17 cellular contexts compared by ENCODE assay signal in genomic region chr6:34990971-34991560, GRCh38.
A peak's percentile ranks its signal among the peaks of the same experiment; 100 is the strongest.
DNase-seq lines count a peak whose midpoint lies in the region; ATAC-seq and TF ChIP-seq lines count a peak whose summit lies in the region.
"Had no signal": no experiment of that assay in that cellular context is flagged by ENCODE, and none has a peak within 500 bp of the region (broad histone marks: within the 10 kb centered on the region; RNA-seq: fewer than 3 reads in every experiment).

No MANE protein-coding gene starts in this region.

- H3K4me3 ChIP-seq in PC-3 (ENCODE audit: low read length): no peak overlapping the region
- no peak overlapping the region for H3K4me3 ChIP-seq in lower leg skin (ENCODE audit: low read depth, poor library complexity, severe bottlenecking)
- H3K4me3 ChIP-seq: A549, suprapubic skin had no signal

- no peaks in the 10 kb centered on the region for H4K20me1 ChIP-seq in PC-3 (ENCODE audit: low read length)

- peaks cover 18% of the 10 kb centered on the region for H3K36me3 ChIP-seq in PC-3 (ENCODE audit: low read depth, low read length)

- no peaks in the 10 kb centered on the region for H3F3A ChIP-seq in PC-3 (ENCODE audit: low read length, unreplicated experiment)

- peaks cover 6% of the 10 kb centered on the region; the same call in 1 of the 2 replicates for H3K4me1 ChIP-seq in PC-3 (ENCODE audit: insufficient read depth, low read length)
- H3K4me1 ChIP-seq: A549 had no signal

- CTCF ChIA-PET in PC-3 (lab: Charles Lee): interaction anchor here (0.6 to 1.1 kb wide), 2 partner anchors 69 to 149 kb away, joined by 4 to 6 read pairs; no protein-coding TSS in a partner anchor

- ATAC-seq in PC-3 (peak; percentile 85), HG02870 (IDR thresholded peaks at IDR 0.05; ENCODE audit: unreplicated experiment) (no peak), HG03442 (IDR thresholded peaks at IDR 0.05; ENCODE audit: unreplicated experiment) (no peak)
- ATAC-seq: A549, natural killer cell had no signal

- H3K27ac ChIP-seq in PC-3 (ENCODE audit: low read length): no peak overlapping the region
- H3K27ac ChIP-seq: A549, suprapubic skin had no signal

- H3K9ac ChIP-seq in PC-3 (ENCODE audit: low read length): no peak overlapping the region

- POLR2A ChIA-PET in PC-3 (lab: Charles Lee; ENCODE audit: unreplicated experiment): no interaction called here

- no TSS peak for BruUV-seq in PC-3 (replicated peaks; lab: Mats Ljungman, UMichigan)

- TF ChIP-seq POLR2A in lower leg skin (IDR thresholded peaks at IDR 0.05): no peak

- TF ChIP-seq CTCF in PC-3 (conservative IDR thresholded peaks at IDR 0.05; ENCODE audit: low read depth, low read length) (no peak), lower leg skin (IDR thresholded peaks at IDR 0.05) (no peak)

- H3K79me2 ChIP-seq in PC-3 (ENCODE audit: low read length): no peaks in the 10 kb centered on the region

- peak; percentile 48 for DNase-seq in AG08395 (ENCODE audit: low spot score)
- DNase-seq in PC-3: peak; percentile 40
- peak; percentile 17 for DNase-seq in dermis blood vessel endothelial cell
- peak; percentile 97 for DNase-seq in myocyte (ENCODE audit: low read depth)
- no peak for DNase-seq in DMS153 treated with DMSO at 0.1 percent for 48 hours (lab: John Stamatoyannopoulos, UW; ENCODE audit: unreplicated experiment)
- no peak for DNase-seq in lower leg skin (ENCODE audit: low spot score in 2 of 2)
- DNase-seq: activated naive CD4-positive, alpha-beta T cell treated with Interleukin-2 at 50 U/mL for 16 hours; aorta; CD4-positive, alpha-beta memory T cell; cortex of kidney; glutamatergic neuron; natural killer cell; NCI-H1694 treated with DMSO at 0.1 percent for 48 hours had no signal

- intact Hi-C loops in PC-3 (cut with micrococcal nuclease) (no loop called here), lower leg skin (cut with DNase I; ENCODE audit: low total_unique reads) (no loop called here)

- no peaks in the 10 kb centered on the region for H3K9me2 ChIP-seq in PC-3 (replicated peaks; ENCODE audit: low read length)

- no peaks in the 10 kb centered on the region for H3K27me3 ChIP-seq in PC-3 (ENCODE audit: low read length)
- H3K27me3 ChIP-seq: suprapubic skin had no signal

- H3K9me3 ChIP-seq in PC-3 (ENCODE audit: low read length): no peaks in the 10 kb centered on the region
- H3K9me3 ChIP-seq: A549, suprapubic skin had no signal

- no peak overlapping the region for H3K4me2 ChIP-seq in PC-3 (ENCODE audit: low read length)
- H3K4me2 ChIP-seq: A549 had no signal

- 87 to 98% methylated on average over 2 of the region's 2 CpGs for WGBS in lower leg skin, 2 donors

- no peak overlapping the region for H2AFZ ChIP-seq in PC-3 (ENCODE audit: low read length)

Comparison
In these comparisons a context has a peak if more than half of its experiments do, and no peak if none do; other contexts are left out.
1. DNase-seq: peak in AG08395 (single experiment), PC-3 (single experiment), dermis blood vessel endothelial cell (single experiment) and myocyte (single experiment); none in DMS153 treated with DMSO at 0.1 percent for 48 hours (single experiment) and lower leg skin (0 of 2).